ENCODE assay signal across 2 cellular contexts in genomic region chr11:78451371-78452150, GRCh38.
TF ChIP-seq lines count a peak whose summit lies in the region.

No MANE protein-coding gene starts in this region.

TF ChIP-seq in liver, 16 proteins besides CTCF, POLR2A, EP300 and RAD21:
- TF ChIP-seq EGR1 (IDR thresholded peaks at IDR 0.05; ENCODE audit: low read depth in 2 of 2) (no peak), JUND (IDR thresholded peaks at IDR 0.05) (peak in 1 of 2 donors; percentile 69), NR2F2 (IDR thresholded peaks at IDR 0.05) (peak; percentile 72), FOXA2 (IDR thresholded peaks at IDR 0.05) (no peak), RXRA (IDR thresholded peaks at IDR 0.05) (peak; percentile 74 to 84), REST (IDR thresholded peaks at IDR 0.05) (no peak), FOXA1 (IDR thresholded peaks at IDR 0.05) (no peak), GABPA (IDR thresholded peaks at IDR 0.05 in 1 of 2, conservative IDR thresholded peaks at IDR 0.05 in 1 of 2) (peak; percentile 51 to 70), SP1 (IDR thresholded peaks at IDR 0.05) (peak; percentile 82), HNF4A (conservative IDR thresholded peaks at IDR 0.05) (peak; percentile 78 to 91), HNF4G (IDR thresholded peaks at IDR 0.05) (peak; percentile 70), TAF1 (conservative IDR thresholded peaks at IDR 0.05) (no peak), ATF3 (IDR thresholded peaks at IDR 0.05) (peak; percentile 16), ZBTB33 (IDR thresholded peaks at IDR 0.05) (no peak), YY1 (IDR thresholded peaks at IDR 0.05) (peak; percentile 48)
- TF ChIP-seq, protein P1, sequence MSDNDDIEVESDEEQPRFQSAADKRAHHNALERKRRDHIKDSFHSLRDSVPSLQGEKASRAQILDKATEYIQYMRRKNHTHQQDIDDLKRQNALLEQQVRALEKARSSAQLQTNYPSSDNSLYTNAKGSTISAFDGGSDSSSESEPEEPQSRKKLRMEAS (IDR thresholded peaks at IDR 0.05): peak; percentile 26

TF ChIP-seq in HepG2, 621 proteins besides CTCF, POLR2A, EP300 and RAD21:
- TF ChIP-seq ZNF83 (CRISPR knock-in tag; IDR thresholded peaks at IDR 0.05; ENCODE audit: borderline replicate concordance): no peak
- no peak for TF ChIP-seq HOXA3 (CRISPR knock-in tag; IDR thresholded peaks at IDR 0.05)
- TF ChIP-seq SIX1 (CRISPR knock-in tag; IDR thresholded peaks at IDR 0.05; ENCODE audit: borderline replicate concordance): no peak
- TF ChIP-seq, protein P2, sequence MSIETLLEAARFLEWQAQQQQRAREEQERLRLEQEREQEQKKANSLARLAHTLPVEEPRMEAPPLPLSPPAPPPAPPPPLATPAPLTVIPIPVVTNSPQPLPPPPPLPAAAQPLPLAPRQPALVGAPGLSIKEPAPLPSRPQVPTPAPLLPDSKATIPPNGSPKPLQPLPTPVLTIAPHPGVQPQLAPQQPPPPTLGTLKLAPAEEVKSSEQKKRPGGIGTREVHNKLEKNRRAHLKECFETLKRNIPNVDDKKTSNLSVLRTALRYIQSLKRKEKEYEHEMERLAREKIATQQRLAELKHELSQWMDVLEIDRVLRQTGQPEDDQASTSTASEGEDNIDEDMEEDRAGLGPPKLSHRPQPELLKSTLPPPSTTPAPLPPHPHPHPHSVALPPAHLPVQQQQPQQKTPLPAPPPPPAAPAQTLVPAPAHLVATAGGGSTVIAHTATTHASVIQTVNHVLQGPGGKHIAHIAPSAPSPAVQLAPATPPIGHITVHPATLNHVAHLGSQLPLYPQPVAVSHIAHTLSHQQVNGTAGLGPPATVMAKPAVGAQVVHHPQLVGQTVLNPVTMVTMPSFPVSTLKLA (IDR thresholded peaks at IDR 0.05): no peak
- no peak for TF ChIP-seq ZNF724P (CRISPR knock-in tag; IDR thresholded peaks at IDR 0.05; ENCODE audit: borderline replicate concordance)
- TF ChIP-seq ZNF672 (CRISPR knock-in tag; IDR thresholded peaks at IDR 0.05): no peak
- TF ChIP-seq YEATS2 (CRISPR knock-in tag; IDR thresholded peaks at IDR 0.05; ENCODE audit: borderline replicate concordance): no peak
- TF ChIP-seq, protein P3, sequence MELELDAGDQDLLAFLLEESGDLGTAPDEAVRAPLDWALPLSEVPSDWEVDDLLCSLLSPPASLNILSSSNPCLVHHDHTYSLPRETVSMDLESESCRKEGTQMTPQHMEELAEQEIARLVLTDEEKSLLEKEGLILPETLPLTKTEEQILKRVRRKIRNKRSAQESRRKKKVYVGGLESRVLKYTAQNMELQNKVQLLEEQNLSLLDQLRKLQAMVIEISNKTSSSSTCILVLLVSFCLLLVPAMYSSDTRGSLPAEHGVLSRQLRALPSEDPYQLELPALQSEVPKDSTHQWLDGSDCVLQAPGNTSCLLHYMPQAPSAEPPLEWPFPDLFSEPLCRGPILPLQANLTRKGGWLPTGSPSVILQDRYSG (CRISPR knock-in tag; IDR thresholded peaks at IDR 0.05): no peak
- TF ChIP-seq, protein P4, sequence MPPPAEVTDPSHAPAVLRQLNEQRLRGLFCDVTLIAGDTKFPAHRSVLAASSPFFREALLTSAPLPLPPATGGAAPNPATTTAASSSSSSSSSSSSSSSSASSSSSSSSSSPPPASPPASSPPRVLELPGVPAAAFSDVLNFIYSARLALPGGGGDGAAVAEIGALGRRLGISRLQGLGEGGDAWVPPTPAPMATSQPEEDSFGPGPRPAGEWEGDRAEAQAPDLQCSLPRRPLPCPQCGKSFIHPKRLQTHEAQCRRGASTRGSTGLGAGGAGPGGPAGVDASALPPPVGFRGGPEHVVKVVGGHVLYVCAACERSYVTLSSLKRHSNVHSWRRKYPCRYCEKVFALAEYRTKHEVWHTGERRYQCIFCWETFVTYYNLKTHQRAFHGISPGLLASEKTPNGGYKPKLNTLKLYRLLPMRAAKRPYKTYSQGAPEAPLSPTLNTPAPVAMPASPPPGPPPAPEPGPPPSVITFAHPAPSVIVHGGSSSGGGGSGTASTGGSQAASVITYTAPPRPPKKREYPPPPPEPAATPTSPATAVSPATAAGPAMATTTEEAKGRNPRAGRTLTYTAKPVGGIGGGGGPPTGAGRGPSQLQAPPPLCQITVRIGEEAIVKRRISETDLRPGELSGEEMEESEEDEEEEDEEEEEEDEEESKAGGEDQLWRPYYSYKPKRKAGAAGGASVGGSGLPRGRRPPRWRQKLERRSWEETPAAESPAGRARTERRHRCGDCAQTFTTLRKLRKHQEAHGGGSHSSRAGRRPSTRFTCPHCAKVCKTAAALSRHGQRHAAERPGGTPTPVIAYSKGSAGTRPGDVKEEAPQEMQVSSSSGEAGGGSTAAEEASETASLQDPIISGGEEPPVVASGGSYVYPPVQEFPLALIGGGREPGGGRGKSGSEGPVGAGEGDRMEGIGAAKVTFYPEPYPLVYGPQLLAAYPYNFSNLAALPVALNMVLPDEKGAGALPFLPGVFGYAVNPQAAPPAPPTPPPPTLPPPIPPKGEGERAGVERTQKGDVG (CRISPR knock-in tag; IDR thresholded peaks at IDR 0.05; ENCODE audit: borderline replicate concordance): no peak
- no peak for TF ChIP-seq REXO4 (CRISPR knock-in tag; IDR thresholded peaks at IDR 0.05; ENCODE audit: borderline replicate concordance)
- TF ChIP-seq, protein P5, sequence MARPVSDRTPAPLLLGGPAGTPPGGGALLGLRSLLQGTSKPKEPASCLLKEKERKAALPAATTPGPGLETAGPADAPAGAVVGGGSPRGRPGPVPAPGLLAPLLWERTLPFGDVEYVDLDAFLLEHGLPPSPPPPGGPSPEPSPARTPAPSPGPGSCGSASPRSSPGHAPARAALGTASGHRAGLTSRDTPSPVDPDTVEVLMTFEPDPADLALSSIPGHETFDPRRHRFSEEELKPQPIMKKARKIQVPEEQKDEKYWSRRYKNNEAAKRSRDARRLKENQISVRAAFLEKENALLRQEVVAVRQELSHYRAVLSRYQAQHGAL (CRISPR knock-in tag; IDR thresholded peaks at IDR 0.05; ENCODE audit: not compliant biosample characterization): no peak
- TF ChIP-seq RBM39 (IDR thresholded peaks at IDR 0.05; ENCODE audit: low read depth, low read length, poor library complexity, severe bottlenecking): no peak
- no peak for TF ChIP-seq ZKSCAN1 (IDR thresholded peaks at IDR 0.05; ENCODE audit: low read length)
TF ChIP-seq in HepG2: peak in this region for 0.
